In genomic region chr13:21673592-21674270, GRCh38 we compare ENCODE assay signal across 1 cellular context.
TF ChIP-seq lines count a peak whose summit lies in the region.

No MANE protein-coding gene starts in this region.

TF ChIP-seq in HEK293, 187 proteins besides CTCF, POLR2A, EP300 and RAD21 (continued from another document and continues in another):
- no peak for TF ChIP-seq PRDM2 (tag by site-specific recombination; IDR thresholded peaks at IDR 0.05; ENCODE audit: borderline replicate concordance)
- peak; percentile 49 for TF ChIP-seq GLIS2 (tag by site-specific recombination; IDR thresholded peaks at IDR 0.05)
- no peak for TF ChIP-seq ZNF341 (tag by site-specific recombination; IDR thresholded peaks at IDR 0.05; ENCODE audit: low read depth)
- peak; percentile 32 for TF ChIP-seq ZBTB17 (tag by site-specific recombination; IDR thresholded peaks at IDR 0.05)
- no peak for TF ChIP-seq ZNF426 (tag by site-specific recombination; IDR thresholded peaks at IDR 0.05)
- TF ChIP-seq ZNF830 (tag by site-specific recombination; IDR thresholded peaks at IDR 0.05; ENCODE audit: low read depth): no peak
- no peak for TF ChIP-seq SETDB1 (IDR thresholded peaks at IDR 0.05; ENCODE audit: insufficient read length, low read length)
- TF ChIP-seq, protein P1, sequence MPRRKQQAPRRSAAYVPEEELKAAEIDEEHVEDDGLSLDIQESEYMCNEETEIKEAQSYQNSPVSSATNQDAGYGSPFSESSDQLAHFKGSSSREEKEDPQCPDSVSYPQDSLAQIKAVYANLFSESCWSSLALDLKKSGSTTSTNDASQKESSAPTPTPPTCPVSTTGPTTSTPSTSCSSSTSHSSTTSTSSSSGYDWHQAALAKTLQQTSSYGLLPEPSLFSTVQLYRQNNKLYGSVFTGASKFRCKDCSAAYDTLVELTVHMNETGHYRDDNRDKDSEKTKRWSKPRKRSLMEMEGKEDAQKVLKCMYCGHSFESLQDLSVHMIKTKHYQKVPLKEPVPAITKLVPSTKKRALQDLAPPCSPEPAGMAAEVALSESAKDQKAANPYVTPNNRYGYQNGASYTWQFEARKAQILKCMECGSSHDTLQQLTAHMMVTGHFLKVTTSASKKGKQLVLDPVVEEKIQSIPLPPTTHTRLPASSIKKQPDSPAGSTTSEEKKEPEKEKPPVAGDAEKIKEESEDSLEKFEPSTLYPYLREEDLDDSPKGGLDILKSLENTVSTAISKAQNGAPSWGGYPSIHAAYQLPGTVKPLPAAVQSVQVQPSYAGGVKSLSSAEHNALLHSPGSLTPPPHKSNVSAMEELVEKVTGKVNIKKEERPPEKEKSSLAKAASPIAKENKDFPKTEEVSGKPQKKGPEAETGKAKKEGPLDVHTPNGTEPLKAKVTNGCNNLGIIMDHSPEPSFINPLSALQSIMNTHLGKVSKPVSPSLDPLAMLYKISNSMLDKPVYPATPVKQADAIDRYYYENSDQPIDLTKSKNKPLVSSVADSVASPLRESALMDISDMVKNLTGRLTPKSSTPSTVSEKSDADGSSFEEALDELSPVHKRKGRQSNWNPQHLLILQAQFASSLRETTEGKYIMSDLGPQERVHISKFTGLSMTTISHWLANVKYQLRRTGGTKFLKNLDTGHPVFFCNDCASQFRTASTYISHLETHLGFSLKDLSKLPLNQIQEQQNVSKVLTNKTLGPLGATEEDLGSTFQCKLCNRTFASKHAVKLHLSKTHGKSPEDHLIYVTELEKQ (tag by site-specific recombination; IDR thresholded peaks at IDR 0.05; ENCODE audit: borderline replicate concordance): no peak
- no peak for TF ChIP-seq ZBTB21 (tag by site-specific recombination; IDR thresholded peaks at IDR 0.05)
- no peak for TF ChIP-seq ZNF138 (tag by site-specific recombination; IDR thresholded peaks at IDR 0.05; ENCODE audit: borderline replicate concordance)
- no peak for TF ChIP-seq REPIN1 (tag by site-specific recombination; IDR thresholded peaks at IDR 0.05; ENCODE audit: low read depth)
- TF ChIP-seq ZNF707 (tag by site-specific recombination; IDR thresholded peaks at IDR 0.05): no peak
- TF ChIP-seq, protein P2, sequence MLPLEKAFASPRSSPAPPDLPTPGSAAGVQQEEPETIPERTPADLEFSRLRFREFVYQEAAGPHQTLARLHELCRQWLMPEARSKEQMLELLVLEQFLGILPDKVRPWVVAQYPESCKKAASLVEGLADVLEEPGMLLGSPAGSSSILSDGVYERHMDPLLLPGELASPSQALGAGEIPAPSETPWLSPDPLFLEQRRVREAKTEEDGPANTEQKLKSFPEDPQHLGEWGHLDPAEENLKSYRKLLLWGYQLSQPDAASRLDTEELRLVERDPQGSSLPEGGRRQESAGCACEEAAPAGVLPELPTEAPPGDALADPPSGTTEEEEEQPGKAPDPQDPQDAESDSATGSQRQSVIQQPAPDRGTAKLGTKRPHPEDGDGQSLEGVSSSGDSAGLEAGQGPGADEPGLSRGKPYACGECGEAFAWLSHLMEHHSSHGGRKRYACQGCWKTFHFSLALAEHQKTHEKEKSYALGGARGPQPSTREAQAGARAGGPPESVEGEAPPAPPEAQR (tag by site-specific recombination; IDR thresholded peaks at IDR 0.05): no peak
- peak; percentile 58 for TF ChIP-seq ZNF335 (tag by site-specific recombination; conservative IDR thresholded peaks at IDR 0.05)
- TF ChIP-seq, protein P3, sequence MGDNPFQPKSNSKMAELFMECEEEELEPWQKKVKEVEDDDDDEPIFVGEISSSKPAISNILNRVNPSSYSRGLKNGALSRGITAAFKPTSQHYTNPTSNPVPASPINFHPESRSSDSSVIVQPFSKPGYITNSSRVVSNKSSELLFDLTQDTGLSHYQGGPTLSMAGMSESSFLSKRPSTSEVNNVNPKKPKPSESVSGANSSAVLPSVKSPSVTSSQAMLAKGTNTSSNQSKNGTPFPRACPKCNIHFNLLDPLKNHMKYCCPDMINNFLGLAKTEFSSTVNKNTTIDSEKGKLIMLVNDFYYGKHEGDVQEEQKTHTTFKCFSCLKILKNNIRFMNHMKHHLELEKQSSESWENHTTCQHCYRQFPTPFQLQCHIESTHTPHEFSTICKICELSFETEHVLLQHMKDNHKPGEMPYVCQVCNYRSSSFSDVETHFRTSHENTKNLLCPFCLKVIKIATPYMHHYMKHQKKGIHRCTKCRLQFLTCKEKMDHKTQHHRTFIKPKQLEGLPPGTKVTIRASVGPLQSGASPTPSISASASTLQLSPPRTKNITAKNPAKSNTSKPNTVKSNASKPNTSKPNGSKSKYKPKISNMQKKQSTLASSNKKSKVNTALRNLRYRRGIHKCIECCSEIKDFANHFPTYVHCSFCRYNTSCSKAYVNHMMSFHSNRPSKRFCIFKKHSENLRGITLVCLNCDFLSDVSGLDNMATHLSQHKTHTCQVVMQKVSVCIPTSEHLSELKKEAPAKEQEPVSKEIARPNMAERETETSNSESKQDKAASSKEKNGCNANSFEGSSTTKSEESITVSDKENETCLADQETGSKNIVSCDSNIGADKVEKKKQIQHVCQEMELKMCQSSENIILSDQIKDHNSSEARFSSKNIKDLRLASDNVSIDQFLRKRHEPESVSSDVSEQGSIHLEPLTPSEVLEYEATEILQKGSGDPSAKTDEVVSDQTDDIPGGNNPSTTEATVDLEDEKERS (tag by site-specific recombination; IDR thresholded peaks at IDR 0.05): no peak
- no peak for TF ChIP-seq SP2 (tag by site-specific recombination; IDR thresholded peaks at IDR 0.05)
- TF ChIP-seq SCRT2 (tag by site-specific recombination; IDR thresholded peaks at IDR 0.05): no peak
- no peak for TF ChIP-seq ZNF521 (tag by site-specific recombination; IDR thresholded peaks at IDR 0.05)
- TF ChIP-seq, protein P4, sequence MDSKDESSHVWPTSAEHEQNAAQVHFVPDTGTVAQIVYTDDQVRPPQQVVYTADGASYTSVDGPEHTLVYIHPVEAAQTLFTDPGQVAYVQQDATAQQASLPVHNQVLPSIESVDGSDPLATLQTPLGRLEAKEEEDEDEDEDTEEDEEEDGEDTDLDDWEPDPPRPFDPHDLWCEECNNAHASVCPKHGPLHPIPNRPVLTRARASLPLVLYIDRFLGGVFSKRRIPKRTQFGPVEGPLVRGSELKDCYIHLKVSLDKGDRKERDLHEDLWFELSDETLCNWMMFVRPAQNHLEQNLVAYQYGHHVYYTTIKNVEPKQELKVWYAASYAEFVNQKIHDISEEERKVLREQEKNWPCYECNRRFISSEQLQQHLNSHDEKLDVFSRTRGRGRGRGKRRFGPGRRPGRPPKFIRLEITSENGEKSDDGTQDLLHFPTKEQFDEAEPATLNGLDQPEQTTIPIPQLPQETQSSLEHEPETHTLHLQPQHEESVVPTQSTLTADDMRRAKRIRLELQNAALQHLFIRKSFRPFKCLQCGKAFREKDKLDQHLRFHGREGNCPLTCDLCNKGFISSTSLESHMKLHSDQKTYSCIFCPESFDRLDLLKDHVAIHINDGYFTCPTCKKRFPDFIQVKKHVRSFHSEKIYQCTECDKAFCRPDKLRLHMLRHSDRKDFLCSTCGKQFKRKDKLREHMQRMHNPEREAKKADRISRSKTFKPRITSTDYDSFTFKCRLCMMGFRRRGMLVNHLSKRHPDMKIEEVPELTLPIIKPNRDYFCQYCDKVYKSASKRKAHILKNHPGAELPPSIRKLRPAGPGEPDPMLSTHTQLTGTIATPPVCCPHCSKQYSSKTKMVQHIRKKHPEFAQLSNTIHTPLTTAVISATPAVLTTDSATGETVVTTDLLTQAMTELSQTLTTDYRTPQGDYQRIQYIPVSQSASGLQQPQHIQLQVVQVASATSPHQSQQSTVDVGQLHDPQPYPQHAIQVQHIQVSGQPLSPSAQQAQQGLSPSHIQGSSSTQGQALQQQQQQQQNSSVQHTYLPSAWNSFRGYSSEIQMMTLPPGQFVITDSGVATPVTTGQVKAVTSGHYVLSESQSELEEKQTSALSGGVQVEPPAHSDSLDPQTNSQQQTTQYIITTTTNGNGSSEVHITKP (tag by site-specific recombination; IDR thresholded peaks at IDR 0.05): peak; percentile 66
- peak; percentile 32; the same call in 1 of the 2 replicates for TF ChIP-seq ZNF394 (tag by site-specific recombination; IDR thresholded peaks at IDR 0.05; ENCODE audit: borderline replicate concordance)
- TF ChIP-seq ZNF513 (tag by site-specific recombination; IDR thresholded peaks at IDR 0.05): no peak
- no peak for TF ChIP-seq ZNF664 (tag by site-specific recombination; IDR thresholded peaks at IDR 0.05)
- TF ChIP-seq ZEB2 (tag by site-specific recombination; IDR thresholded peaks at IDR 0.05): no peak; the same call in 1 of the 2 replicates
- TF ChIP-seq, protein P5, sequence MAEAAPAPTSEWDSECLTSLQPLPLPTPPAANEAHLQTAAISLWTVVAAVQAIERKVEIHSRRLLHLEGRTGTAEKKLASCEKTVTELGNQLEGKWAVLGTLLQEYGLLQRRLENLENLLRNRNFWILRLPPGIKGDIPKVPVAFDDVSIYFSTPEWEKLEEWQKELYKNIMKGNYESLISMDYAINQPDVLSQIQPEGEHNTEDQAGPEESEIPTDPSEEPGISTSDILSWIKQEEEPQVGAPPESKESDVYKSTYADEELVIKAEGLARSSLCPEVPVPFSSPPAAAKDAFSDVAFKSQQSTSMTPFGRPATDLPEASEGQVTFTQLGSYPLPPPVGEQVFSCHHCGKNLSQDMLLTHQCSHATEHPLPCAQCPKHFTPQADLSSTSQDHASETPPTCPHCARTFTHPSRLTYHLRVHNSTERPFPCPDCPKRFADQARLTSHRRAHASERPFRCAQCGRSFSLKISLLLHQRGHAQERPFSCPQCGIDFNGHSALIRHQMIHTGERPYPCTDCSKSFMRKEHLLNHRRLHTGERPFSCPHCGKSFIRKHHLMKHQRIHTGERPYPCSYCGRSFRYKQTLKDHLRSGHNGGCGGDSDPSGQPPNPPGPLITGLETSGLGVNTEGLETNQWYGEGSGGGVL (tag by site-specific recombination; IDR thresholded peaks at IDR 0.05): peak; percentile 27; the same call in 1 of the 2 replicates
- TF ChIP-seq ZNF114 (tag by site-specific recombination; IDR thresholded peaks at IDR 0.05): no peak
- 0 out of 2 replicates have a peak, but pooled peaks have one; percentile 22 for TF ChIP-seq KLF8 (tag by site-specific recombination; IDR thresholded peaks at IDR 0.05)
- TF ChIP-seq HOXD13 (CRISPR knock-in tag; IDR thresholded peaks at IDR 0.05; ENCODE audit: borderline replicate concordance): no peak
- TF ChIP-seq ZNF362 (tag by site-specific recombination; IDR thresholded peaks at IDR 0.05): no peak
- peak; percentile 42; the same call in 1 of the 2 replicates for TF ChIP-seq ZFP69B (tag by site-specific recombination; IDR thresholded peaks at IDR 0.05)
- TF ChIP-seq, protein P6, sequence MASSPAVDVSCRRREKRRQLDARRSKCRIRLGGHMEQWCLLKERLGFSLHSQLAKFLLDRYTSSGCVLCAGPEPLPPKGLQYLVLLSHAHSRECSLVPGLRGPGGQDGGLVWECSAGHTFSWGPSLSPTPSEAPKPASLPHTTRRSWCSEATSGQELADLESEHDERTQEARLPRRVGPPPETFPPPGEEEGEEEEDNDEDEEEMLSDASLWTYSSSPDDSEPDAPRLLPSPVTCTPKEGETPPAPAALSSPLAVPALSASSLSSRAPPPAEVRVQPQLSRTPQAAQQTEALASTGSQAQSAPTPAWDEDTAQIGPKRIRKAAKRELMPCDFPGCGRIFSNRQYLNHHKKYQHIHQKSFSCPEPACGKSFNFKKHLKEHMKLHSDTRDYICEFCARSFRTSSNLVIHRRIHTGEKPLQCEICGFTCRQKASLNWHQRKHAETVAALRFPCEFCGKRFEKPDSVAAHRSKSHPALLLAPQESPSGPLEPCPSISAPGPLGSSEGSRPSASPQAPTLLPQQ (tag by site-specific recombination; IDR thresholded peaks at IDR 0.05): peak; percentile 68
